19 cellular contexts compared by ENCODE assay signal in genomic region chr9:38250279-38251035, GRCh38.
DNase-seq lines count a peak whose midpoint lies in the region; FAIRE-seq and TF ChIP-seq lines count a peak whose summit lies in the region.
"Had no signal": no experiment of that assay in that cellular context is flagged by ENCODE, and none has a peak within 500 bp of the region (broad histone marks: within the 10 kb centered on the region; RNA-seq: fewer than 3 reads in every experiment).

No MANE protein-coding gene starts in this region.

- no peak overlapping the region for H2BK15ac ChIP-seq in mesendoderm (replicated peaks; ENCODE audit: low read depth)

- no peaks in the 10 kb centered on the region for H3K79me1 ChIP-seq in mesendoderm (ENCODE audit: low read length)

- no peak overlapping the region for H4K8ac ChIP-seq in mesendoderm (ENCODE audit: low read depth, low read length)

- H2BK5ac ChIP-seq in mesendoderm (ENCODE audit: low read length) = no peak overlapping the region

- H4K5ac ChIP-seq in mesendoderm (ENCODE audit: low read length) = no peak overlapping the region

- no peak overlapping the region for H2BK120ac ChIP-seq in mesendoderm (ENCODE audit: low read depth, low read length)

- no peak overlapping the region for H2AK5ac ChIP-seq in mesendoderm (ENCODE audit: low read length)

- TF ChIP-seq EP300 in esophagus muscularis mucosa (IDR thresholded peaks at IDR 0.05) = no peak

- peak; percentile 1 for DNase-seq in GM13977 (ENCODE audit: low spot score)
- peak; percentile 86 for DNase-seq in esophagus muscularis mucosa (ENCODE audit: extremely low spot score)
- DNase-seq in mesendoderm = no peak
- no peak for DNase-seq in urothelium cell line (ENCODE audit: low spot score)
- DNase-seq in ureter (ENCODE audit: low spot score) = no peak
- no peak for DNase-seq in activated CD4-positive, alpha-beta T cell treated with anti-CD3 and anti-CD28 coated beads, Interleukin-2, amount 50 U/mL, for 48 hours
- DNase-seq in foreskin melanocyte = no peak
- DNase-seq: ACHN; BE2C; C1 segment of cervical spinal cord; CD4-positive, CD25-positive, alpha-beta regulatory T cell; CD8-positive, alpha-beta memory T cell; COR-L47; DMS53; DND-41; EL; H9 had no signal

- no peak overlapping the region for H3K18ac ChIP-seq in mesendoderm (ENCODE audit: low read length)

- intact Hi-C loops in esophagus muscularis mucosa (cut with DNase I) = no loop called here

- TF ChIP-seq POLR2A in esophagus muscularis mucosa (IDR thresholded peaks at IDR 0.05; ENCODE audit: low read depth) = no peak

- no peaks in the 10 kb centered on the region for H3K27me3 ChIP-seq in esophagus muscularis mucosa
- no peaks in the 10 kb centered on the region for H3K27me3 ChIP-seq in mesendoderm (ENCODE audit: insufficient read depth, low read length, poor library complexity)
- H3K27me3 ChIP-seq: BE2C had no signal

- peak overlapping the region; percentile 38 for H3K56ac ChIP-seq in mesendoderm (ENCODE audit: low read length)

- H3K27ac ChIP-seq in esophagus muscularis mucosa (replicated peaks in 1 of 4) = no peak overlapping the region
- H3K27ac ChIP-seq in mesendoderm (ENCODE audit: low read depth, low read length) = peak overlapping the region; percentile 22

- peak; percentile 5 for FAIRE-seq in urothelium cell line (lab: Jason Lieb, UNC)
- FAIRE-seq: GM12878, H1 had no signal

- H3K4me1 ChIP-seq in esophagus muscularis mucosa (no peaks in the 10 kb centered on the region), mesendoderm (ENCODE audit: control insufficient read depth, low read depth, low read length) (peaks cover 9% of the 10 kb centered on the region)
- H3K4me1 ChIP-seq: BE2C had no signal

- no peak overlapping the region for H3K4ac ChIP-seq in mesendoderm (ENCODE audit: low read depth, low read length)

- H3K9ac ChIP-seq in mesendoderm (ENCODE audit: low read length) = no peak overlapping the region

- no peaks in the 10 kb centered on the region for H3K9me3 ChIP-seq in esophagus muscularis mucosa
- H3K9me3 ChIP-seq: BE2C had no signal

- no peak overlapping the region for H3K4me3 ChIP-seq in esophagus muscularis mucosa
- no peak overlapping the region for H3K4me3 ChIP-seq in mesendoderm (ENCODE audit: low read length)
- H3K4me3 ChIP-seq: GM12878 had no signal

- no peak overlapping the region for H3K23ac ChIP-seq in mesendoderm (ENCODE audit: low read length)

- H3K4me2 ChIP-seq in mesendoderm (ENCODE audit: low read length) = no peak overlapping the region

- H3K79me2 ChIP-seq in mesendoderm (ENCODE audit: control insufficient read depth, insufficient read depth, low read length) = no peaks in the 10 kb centered on the region

- TF ChIP-seq CTCF in GM13977 (IDR thresholded peaks at IDR 0.05; ENCODE audit: extremely low read depth, insufficient read depth, missing control alignments) = no peak
- TF ChIP-seq CTCF in esophagus muscularis mucosa (IDR thresholded peaks at IDR 0.05) = no peak

- H3K36me3 ChIP-seq in esophagus muscularis mucosa (no peaks in the 10 kb centered on the region), mesendoderm (ENCODE audit: control insufficient read depth, insufficient read depth, low read length) (no peaks in the 10 kb centered on the region)
- H3K36me3 ChIP-seq: BE2C had no signal

- in situ Hi-C loops in GM13977 (cut with MboI; ENCODE audit: low pct_unique_long_range_greater_than_20kb, low sequenced_read_pairs, unreplicated experiment) = no loop called here

- 82% methylated on average over 10 of the region's 10 CpGs for WGBS in esophagus muscularis mucosa
- no CpG with 5 or more reads among the region's 10 CpGs for WGBS in mesendoderm (ENCODE audit: extremely low coverage, insufficient coverage, low lambda C conversion rate)

Comparison
In these comparisons a context has a peak if more than half of its experiments do, and no peak if none do; other contexts are left out.
1. DNase-seq: peak in GM13977 (single experiment) and esophagus muscularis mucosa (single experiment); none in mesendoderm (single experiment), urothelium cell line (single experiment), ureter (single experiment), activated CD4-positive, alpha-beta T cell treated with anti-CD3 and anti-CD28 coated beads, Interleukin-2, amount 50 U/mL, for 48 hours (0 of 2) and foreskin melanocyte (single experiment).